In the genomic region with DNA sequence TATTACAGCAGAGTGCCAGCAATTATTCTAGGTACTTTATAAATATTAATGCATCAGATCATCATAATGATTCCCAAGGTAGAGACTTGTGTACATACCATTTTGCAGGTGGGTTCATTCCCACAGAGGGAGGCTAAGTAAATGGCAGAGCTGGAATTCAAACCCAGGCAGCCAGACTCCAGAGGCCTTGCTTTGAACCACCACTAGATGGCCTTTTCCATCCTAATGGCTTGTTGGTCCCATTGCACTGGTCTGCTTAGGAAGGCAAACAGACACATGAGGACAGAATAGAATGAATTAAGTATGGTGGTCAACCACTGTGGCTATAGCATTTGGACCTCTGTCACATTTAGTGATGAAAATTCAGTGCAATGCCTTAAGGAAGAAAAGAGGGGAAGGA, we compare ENCODE assay signal across 8 cellular contexts.
A peak's percentile ranks its signal among the peaks of the same experiment; 100 is the strongest.
DNase-seq lines count a peak whose midpoint lies in the region; ATAC-seq and TF ChIP-seq lines count a peak whose summit lies in the region.

No MANE protein-coding gene starts in this region.

- no peak overlapping the region for H2AFZ ChIP-seq in GM23338

- no peaks in the 10 kb centered on the region for H4K20me1 ChIP-seq in GM23338 (replicated peaks; ENCODE audit: insufficient read depth)

- intact Hi-C loops in CD8-positive, alpha-beta T cell (cut with DNase I, micrococcal nuclease): no loop called here

- H3K36me3 ChIP-seq in GM23338 (ENCODE audit: insufficient read depth): no peaks in the 10 kb centered on the region
- no peaks in the 10 kb centered on the region for H3K36me3 ChIP-seq in CD8-positive, alpha-beta T cell (ENCODE audit: insufficient read depth, low read length)

- no peak overlapping the region for H3K4me2 ChIP-seq in GM23338

- no peaks in the 10 kb centered on the region for H3K36me3 Mint-ChIP-seq in GM23338 (ENCODE audit: low read depth)
- H3K36me3 Mint-ChIP-seq in CD8-positive, alpha-beta T cell: no peaks in the 10 kb centered on the region
- no peaks in the 10 kb centered on the region for H3K36me3 Mint-ChIP-seq in mesothelial cell of epicardium

- no peaks in the 10 kb centered on the region for H3F3A ChIP-seq in GM23338 (replicated peaks; ENCODE audit: low read depth)

- H3K4me3 Mint-ChIP-seq in GM23338 (no peak overlapping the region), mesothelial cell of epicardium (no peak overlapping the region)
- no peak overlapping the region for H3K4me3 Mint-ChIP-seq in CD8-positive, alpha-beta T cell

- H3K27ac ChIP-seq in GM23338 (ENCODE audit: low read depth): no peak overlapping the region
- no peak overlapping the region for H3K27ac ChIP-seq in CD8-positive, alpha-beta T cell (ENCODE audit: low read depth, low read length)

- H3K27me3 Mint-ChIP-seq in GM23338 (ENCODE audit: insufficient read depth, low read depth, poor library complexity) (no peaks in the 10 kb centered on the region), mesothelial cell of epicardium (ENCODE audit: low read depth) (no peaks in the 10 kb centered on the region)
- H3K27me3 Mint-ChIP-seq in CD8-positive, alpha-beta T cell (ENCODE audit: low read depth): peaks cover under 1% of the 10 kb centered on the region

- no peak overlapping the region for H3K4me3 ChIP-seq in GM23338
- no peak overlapping the region for H3K4me3 ChIP-seq in fibroblast of mammary gland (ENCODE audit: control insufficient read depth, low read depth, low read length)
- no peak overlapping the region for H3K4me3 ChIP-seq in CD8-positive, alpha-beta T cell (ENCODE audit: low read depth, low read length)

- peak; percentile 96 for ATAC-seq in GM23338
- no peak for ATAC-seq in CD8-positive, alpha-beta T cell

- H3K4me1 Mint-ChIP-seq in GM23338 (no peaks in the 10 kb centered on the region), mesothelial cell of epicardium (no peaks in the 10 kb centered on the region)
- H3K4me1 Mint-ChIP-seq in CD8-positive, alpha-beta T cell (ENCODE audit: low read depth): no peaks in the 10 kb centered on the region

- DNase-seq in GM23338 (ENCODE audit: low spot score) (peak; percentile 77), LoVo (ENCODE audit: low spot score) (peak; percentile 6), fibroblast of mammary gland (ENCODE audit: low read depth) (peak; percentile 12), HPDE6-E6E7 (ENCODE audit: extremely low spot score) (no peak), mesothelial cell of epicardium (ENCODE audit: low spot score in 2 of 2, unreplicated experiment in 2 of 2) (no peak)
- DNase-seq in CD8-positive, alpha-beta T cell: no peak
- DNase-seq in stimulated activated CD4-positive, alpha-beta T cell treated with anti-CD3 and anti-CD28 coated beads, Interleukin-2, amount 100 ng/mL, for 24 hours: no peak

- no peaks in the 10 kb centered on the region for H3K9me2 ChIP-seq in GM23338 (ENCODE audit: insufficient read depth)

- H3K27ac Mint-ChIP-seq in GM23338 (no peak overlapping the region), mesothelial cell of epicardium (no peak overlapping the region)
- H3K27ac Mint-ChIP-seq in CD8-positive, alpha-beta T cell: no peak overlapping the region

- no peaks in the 10 kb centered on the region for H3K27me3 ChIP-seq in GM23338 (ENCODE audit: insufficient read depth)
- H3K27me3 ChIP-seq in CD8-positive, alpha-beta T cell (ENCODE audit: insufficient read depth, low read length): no peaks in the 10 kb centered on the region

- POLR2A ChIA-PET in CD8-positive, alpha-beta T cell (lab: Charles Lee): no interaction called here

- H3K4me1 ChIP-seq in GM23338 (ENCODE audit: insufficient read depth): no peaks in the 10 kb centered on the region
- no peaks in the 10 kb centered on the region for H3K4me1 ChIP-seq in CD8-positive, alpha-beta T cell (ENCODE audit: insufficient read depth, low read length)

- CTCF ChIA-PET in CD8-positive, alpha-beta T cell (lab: Charles Lee): interaction anchor here (0.6 kb wide), 1 partner anchor 1452 kb away, joined by 3 read pairs; no protein-coding TSS in a partner anchor

- peak; percentile 74 for TF ChIP-seq CTCF in GM12874 (IDR thresholded peaks at IDR 0.05; ENCODE audit: insufficient read depth, low read depth, low read length)
- TF ChIP-seq CTCF in GM23338 (conservative IDR thresholded peaks at IDR 0.05; ENCODE audit: low read depth in 2 of 2): peak; percentile 68 to 79
- peak; percentile 51 for TF ChIP-seq CTCF in fibroblast of mammary gland (conservative IDR thresholded peaks at IDR 0.05; ENCODE audit: control insufficient read depth, insufficient read depth, low read depth, low read length)
- no peak for TF ChIP-seq CTCF in CD8-positive, alpha-beta T cell (IDR thresholded peaks at IDR 0.05)
- no peak for TF ChIP-seq CTCF in mesothelial cell of epicardium (IDR thresholded peaks at IDR 0.05; ENCODE audit: unreplicated experiment)

- H3K79me2 ChIP-seq in GM23338 (replicated peaks; ENCODE audit: insufficient read depth): no peaks in the 10 kb centered on the region

- no peaks in the 10 kb centered on the region for H3K9me3 ChIP-seq in CD8-positive, alpha-beta T cell (ENCODE audit: low read length)

- no peaks in the 10 kb centered on the region for H3K9me3 Mint-ChIP-seq in GM23338
- H3K9me3 Mint-ChIP-seq in CD8-positive, alpha-beta T cell: no peaks in the 10 kb centered on the region
- H3K9me3 Mint-ChIP-seq in mesothelial cell of epicardium: peaks cover 7% of the 10 kb centered on the region

TF ChIP-seq in GM23338, 12 proteins besides CTCF, POLR2A, EP300 and RAD21:
- TF ChIP-seq EZH2 (IDR thresholded peaks at IDR 0.05; ENCODE audit: low read depth, unreplicated experiment) (no peak), STAT1 (IDR thresholded peaks at IDR 0.05; ENCODE audit: unreplicated experiment) (no peak), JUNB (IDR thresholded peaks at IDR 0.05; ENCODE audit: unreplicated experiment) (no peak)
- TF ChIP-seq, protein P1, sequence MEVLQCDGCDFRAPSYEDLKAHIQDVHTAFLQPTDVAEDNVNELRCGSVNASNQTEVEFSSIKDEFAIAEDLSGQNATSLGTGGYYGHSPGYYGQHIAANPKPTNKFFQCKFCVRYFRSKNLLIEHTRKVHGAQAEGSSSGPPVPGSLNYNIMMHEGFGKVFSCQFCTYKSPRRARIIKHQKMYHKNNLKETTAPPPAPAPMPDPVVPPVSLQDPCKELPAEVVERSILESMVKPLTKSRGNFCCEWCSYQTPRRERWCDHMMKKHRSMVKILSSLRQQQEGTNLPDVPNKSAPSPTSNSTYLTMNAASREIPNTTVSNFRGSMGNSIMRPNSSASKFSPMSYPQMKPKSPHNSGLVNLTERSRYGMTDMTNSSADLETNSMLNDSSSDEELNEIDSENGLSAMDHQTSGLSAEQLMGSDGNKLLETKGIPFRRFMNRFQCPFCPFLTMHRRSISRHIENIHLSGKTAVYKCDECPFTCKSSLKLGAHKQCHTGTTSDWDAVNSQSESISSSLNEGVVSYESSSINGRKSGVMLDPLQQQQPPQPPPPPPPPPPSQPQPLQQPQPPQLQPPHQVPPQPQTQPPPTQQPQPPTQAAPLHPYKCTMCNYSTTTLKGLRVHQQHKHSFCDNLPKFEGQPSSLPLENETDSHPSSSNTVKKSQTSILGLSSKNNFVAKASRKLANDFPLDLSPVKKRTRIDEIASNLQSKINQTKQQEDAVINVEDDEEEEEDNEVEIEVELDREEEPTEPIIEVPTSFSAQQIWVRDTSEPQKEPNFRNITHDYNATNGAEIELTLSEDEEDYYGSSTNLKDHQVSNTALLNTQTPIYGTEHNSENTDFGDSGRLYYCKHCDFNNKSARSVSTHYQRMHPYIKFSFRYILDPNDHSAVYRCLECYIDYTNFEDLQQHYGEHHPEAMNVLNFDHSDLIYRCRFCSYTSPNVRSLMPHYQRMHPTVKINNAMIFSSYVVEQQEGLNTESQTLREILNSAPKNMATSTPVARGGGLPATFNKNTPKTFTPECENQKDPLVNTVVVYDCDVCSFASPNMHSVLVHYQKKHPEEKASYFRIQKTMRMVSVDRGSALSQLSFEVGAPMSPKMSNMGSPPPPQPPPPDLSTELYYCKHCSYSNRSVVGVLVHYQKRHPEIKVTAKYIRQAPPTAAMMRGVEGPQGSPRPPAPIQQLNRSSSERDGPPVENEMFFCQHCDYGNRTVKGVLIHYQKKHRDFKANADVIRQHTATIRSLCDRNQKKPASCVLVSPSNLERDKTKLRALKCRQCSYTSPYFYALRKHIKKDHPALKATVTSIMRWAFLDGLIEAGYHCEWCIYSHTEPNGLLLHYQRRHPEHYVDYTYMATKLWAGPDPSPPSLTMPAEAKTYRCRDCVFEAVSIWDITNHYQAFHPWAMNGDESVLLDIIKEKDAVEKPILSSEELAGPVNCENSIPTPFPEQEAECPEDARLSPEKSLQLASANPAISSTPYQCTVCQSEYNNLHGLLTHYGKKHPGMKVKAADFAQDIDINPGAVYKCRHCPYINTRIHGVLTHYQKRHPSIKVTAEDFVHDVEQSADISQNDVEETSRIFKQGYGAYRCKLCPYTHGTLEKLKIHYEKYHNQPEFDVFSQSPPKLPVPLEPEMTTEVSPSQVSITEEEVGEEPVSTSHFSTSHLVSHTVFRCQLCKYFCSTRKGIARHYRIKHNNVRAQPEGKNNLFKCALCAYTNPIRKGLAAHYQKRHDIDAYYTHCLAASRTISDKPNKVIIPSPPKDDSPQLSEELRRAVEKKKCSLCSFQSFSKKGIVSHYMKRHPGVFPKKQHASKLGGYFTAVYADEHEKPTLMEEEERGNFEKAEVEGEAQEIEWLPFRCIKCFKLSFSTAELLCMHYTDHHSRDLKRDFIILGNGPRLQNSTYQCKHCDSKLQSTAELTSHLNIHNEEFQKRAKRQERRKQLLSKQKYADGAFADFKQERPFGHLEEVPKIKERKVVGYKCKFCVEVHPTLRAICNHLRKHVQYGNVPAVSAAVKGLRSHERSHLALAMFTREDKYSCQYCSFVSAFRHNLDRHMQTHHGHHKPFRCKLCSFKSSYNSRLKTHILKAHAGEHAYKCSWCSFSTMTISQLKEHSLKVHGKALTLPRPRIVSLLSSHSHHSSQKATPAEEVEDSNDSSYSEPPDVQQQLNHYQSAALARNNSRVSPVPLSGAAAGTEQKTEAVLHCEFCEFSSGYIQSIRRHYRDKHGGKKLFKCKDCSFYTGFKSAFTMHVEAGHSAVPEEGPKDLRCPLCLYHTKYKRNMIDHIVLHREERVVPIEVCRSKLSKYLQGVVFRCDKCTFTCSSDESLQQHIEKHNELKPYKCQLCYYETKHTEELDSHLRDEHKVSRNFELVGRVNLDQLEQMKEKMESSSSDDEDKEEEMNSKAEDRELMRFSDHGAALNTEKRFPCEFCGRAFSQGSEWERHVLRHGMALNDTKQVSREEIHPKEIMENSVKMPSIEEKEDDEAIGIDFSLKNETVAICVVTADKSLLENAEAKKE (CRISPR knock-in tag; IDR thresholded peaks at IDR 0.05): no peak
- TF ChIP-seq, protein P2, sequence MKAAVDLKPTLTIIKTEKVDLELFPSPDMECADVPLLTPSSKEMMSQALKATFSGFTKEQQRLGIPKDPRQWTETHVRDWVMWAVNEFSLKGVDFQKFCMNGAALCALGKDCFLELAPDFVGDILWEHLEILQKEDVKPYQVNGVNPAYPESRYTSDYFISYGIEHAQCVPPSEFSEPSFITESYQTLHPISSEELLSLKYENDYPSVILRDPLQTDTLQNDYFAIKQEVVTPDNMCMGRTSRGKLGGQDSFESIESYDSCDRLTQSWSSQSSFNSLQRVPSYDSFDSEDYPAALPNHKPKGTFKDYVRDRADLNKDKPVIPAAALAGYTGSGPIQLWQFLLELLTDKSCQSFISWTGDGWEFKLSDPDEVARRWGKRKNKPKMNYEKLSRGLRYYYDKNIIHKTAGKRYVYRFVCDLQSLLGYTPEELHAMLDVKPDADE (IDR thresholded peaks at IDR 0.05): no peak

Comparison
In these comparisons a context has a peak if more than half of its experiments do, and no peak if none do; other contexts are left out.
1. CTCF ChIP-seq: peak in GM12874 (single experiment), GM23338 (2 of 2) and fibroblast of mammary gland (single experiment); none in CD8-positive, alpha-beta T cell (single experiment) and mesothelial cell of epicardium (single experiment).
2. DNase-seq: peak in GM23338 (single experiment), LoVo (single experiment) and fibroblast of mammary gland (single experiment); none in HPDE6-E6E7 (single experiment), CD8-positive, alpha-beta T cell (0 of 7), mesothelial cell of epicardium (0 of 2) and stimulated activated CD4-positive, alpha-beta T cell treated with anti-CD3 and anti-CD28 coated beads, Interleukin-2, amount 100 ng/mL, for 24 hours (0 of 2).